Comparison of ENCODE assay signal across 1 cellular context in genomic region chr6:15079288-15079817, GRCh38.
TF ChIP-seq lines count a peak whose summit lies in the region.

No MANE protein-coding gene starts in this region.

TF ChIP-seq in K562, 482 proteins besides CTCF, POLR2A, EP300 and RAD21 (continued from another document and continues in another):
- TF ChIP-seq ZNF707 (CRISPR knock-in tag; conservative IDR thresholded peaks at IDR 0.05), result no peak
- peak; percentile 73 for TF ChIP-seq ATF7 (IDR thresholded peaks at IDR 0.05)
- peak; percentile 40; the same call in 1 of the 2 replicates for TF ChIP-seq ATF4 (CRISPR knock-in tag; IDR thresholded peaks at IDR 0.05)
- no peak for TF ChIP-seq E2F4 (CRISPR knock-in tag; IDR thresholded peaks at IDR 0.05; ENCODE audit: low read depth)
- TF ChIP-seq ZSCAN29 (IDR thresholded peaks at IDR 0.05), result no peak
- no peak for TF ChIP-seq HDGF (IDR thresholded peaks at IDR 0.05)
- no peak for TF ChIP-seq THRA (IDR thresholded peaks at IDR 0.05)
- no peak for TF ChIP-seq XRCC5 (IDR thresholded peaks at IDR 0.05; ENCODE audit: low read depth, low read length)
- TF ChIP-seq MBD1 (CRISPR knock-in tag; IDR thresholded peaks at IDR 0.05), result no peak
- TF ChIP-seq ZNF408 (CRISPR knock-in tag; IDR thresholded peaks at IDR 0.05; ENCODE audit: low read depth), result no peak
- TF ChIP-seq BHLHE40 (IDR thresholded peaks at IDR 0.05; ENCODE audit: low read length), result peak; percentile 69
- TF ChIP-seq NONO (IDR thresholded peaks at IDR 0.05; ENCODE audit: low read depth in 2 of 2, low read length in 1 of 2), result peak in 1 of 2 experiments; percentile 59; a peak in 1 of 4 replicates
- TF ChIP-seq ZMIZ1 (IDR thresholded peaks at IDR 0.05; ENCODE audit: low read depth in 2 of 2, low read length in 2 of 2), result peak in 1 of 2 experiments; percentile 91; a peak in 2 of 4 replicates
- TF ChIP-seq ZNF764 (CRISPR knock-in tag; IDR thresholded peaks at IDR 0.05; ENCODE audit: low read depth), result no peak
- TF ChIP-seq RFX7 (CRISPR knock-in tag; IDR thresholded peaks at IDR 0.05), result no peak
- no peak for TF ChIP-seq STAG1 (CRISPR knock-in tag; IDR thresholded peaks at IDR 0.05; ENCODE audit: borderline replicate concordance)
- peak; percentile 80 for TF ChIP-seq LEF1 (IDR thresholded peaks at IDR 0.05)
- TF ChIP-seq ELF2 (CRISPR knock-in tag; IDR thresholded peaks at IDR 0.05), result no peak
- TF ChIP-seq ZNF551 (CRISPR knock-in tag; IDR thresholded peaks at IDR 0.05), result no peak
- TF ChIP-seq CLOCK (CRISPR knock-in tag; IDR thresholded peaks at IDR 0.05; ENCODE audit: borderline replicate concordance), result no peak
- TF ChIP-seq ZNF398 (CRISPR knock-in tag; IDR thresholded peaks at IDR 0.05), result no peak
- peak; percentile 68; the same call in 1 of the 2 replicates for TF ChIP-seq HMBOX1 (IDR thresholded peaks at IDR 0.05)
- TF ChIP-seq PRDM10 (IDR thresholded peaks at IDR 0.05; ENCODE audit: partially characterized antibody), result no peak
- TF ChIP-seq NFRKB (IDR thresholded peaks at IDR 0.05; ENCODE audit: low read depth), result no peak
- TF ChIP-seq TFAM (CRISPR knock-in tag; conservative IDR thresholded peaks at IDR 0.05), result no peak
- TF ChIP-seq GATAD2A (IDR thresholded peaks at IDR 0.05), result peak; percentile 46; the same call in 1 of the 2 replicates
- TF ChIP-seq RB1 (IDR thresholded peaks at IDR 0.05; ENCODE audit: low read depth), result no peak
- TF ChIP-seq EZH2 (IDR thresholded peaks at IDR 0.05; ENCODE audit: borderline replicate concordance, low read depth, low read length), result no peak
- no peak for TF ChIP-seq TAF15 (IDR thresholded peaks at IDR 0.05; ENCODE audit: low read depth, low read length)
- TF ChIP-seq MAFK (IDR thresholded peaks at IDR 0.05; ENCODE audit: low read length), result peak; percentile 92
- TF ChIP-seq RBM14 (IDR thresholded peaks at IDR 0.05; ENCODE audit: borderline replicate concordance, insufficient read depth, low read depth, low read length), result no peak
- no peak for TF ChIP-seq RERE (CRISPR knock-in tag; IDR thresholded peaks at IDR 0.05; ENCODE audit: borderline replicate concordance)
- TF ChIP-seq PTBP1 (IDR thresholded peaks at IDR 0.05; ENCODE audit: low read depth, low read length), result no peak
